In the genomic region with DNA sequence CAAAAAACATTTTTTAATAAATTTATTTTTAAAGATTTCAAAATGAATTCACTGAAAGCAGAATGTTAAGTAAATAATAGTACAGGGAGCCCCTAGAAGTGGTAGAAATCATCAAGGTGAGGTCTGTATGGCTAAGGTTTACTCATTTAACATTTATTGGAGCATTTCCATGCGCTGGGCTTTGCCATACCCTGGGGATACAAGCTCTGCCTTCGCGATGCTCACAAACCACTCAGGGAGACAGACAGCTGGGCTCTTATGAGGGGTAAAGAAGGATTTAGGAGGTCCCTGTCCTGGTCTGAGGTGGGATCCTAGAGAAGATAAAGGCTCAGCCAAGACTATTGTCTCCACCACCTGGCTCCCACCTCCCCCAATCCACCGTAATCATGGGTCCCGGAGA, we compare ENCODE assay signal across 21 cellular contexts. TPM values are rescaled to one million over a fixed set of nuclear protein-coding genes. Genes with fewer than 3 reads are reported as not detected.
"Had no signal": no experiment of that assay in that cellular context is flagged by ENCODE, and none has a peak within 500 bp of the region (broad histone marks: within the 10 kb centered on the region; RNA-seq: fewer than 3 reads in every experiment).

No MANE protein-coding gene starts in this region.

- H3K36me3 ChIP-seq: cardiac muscle cell, transverse colon had no signal

- ATAC-seq: foreskin keratinocyte, lower lobe of right lung had no signal

- H3K27ac Mint-ChIP-seq: activated B cell treated with CpG ODN at 0.5 μM for 24 hours; activated CD4-positive, alpha-beta memory T cell treated with anti-CD3 and anti-CD28 coated beads for 36 hours; activated naive CD8-positive, alpha-beta T cell; activated T-helper 1 cell treated with anti-CD3 and anti-CD28 coated beads, Interleukin-12 subunit alpha, Interleukin-12 subunit beta, Interleukin-2, Interleukin-4 antibody, amounts not matched to agents 30 ng/mL and 10 ng/mL and 1 ng/mL, durations not matched to agents 14 hours and 24 hours and 36 hours; nephron progenitor cell; progenitor cell of endocrine pancreas; stimulated activated naive CD8-positive, alpha-beta T cell treated with anti-CD3 and anti-CD28 coated beads, Interleukin-15, Interleukin-2, amounts not matched to agents 100 ng/mL and 50 ng/mL, for 24 hours; T-helper 2 cell treated with Interferon-gamma antibody and Interleukin-4, amounts not matched to agents 5 μg/mL and 100 μg/mL, for 36 hours had no signal

- H3K9me3 Mint-ChIP-seq: activated B cell treated with CpG ODN at 0.5 μM for 24 hours; activated CD4-positive, alpha-beta memory T cell treated with anti-CD3 and anti-CD28 coated beads for 36 hours; activated T-helper 1 cell treated with anti-CD3 and anti-CD28 coated beads, Interleukin-12 subunit alpha, Interleukin-12 subunit beta, Interleukin-2, Interleukin-4 antibody, amounts not matched to agents 30 ng/mL and 10 ng/mL and 1 ng/mL, durations not matched to agents 14 hours and 24 hours and 36 hours; nephron progenitor cell; stimulated activated naive CD8-positive, alpha-beta T cell treated with anti-CD3 and anti-CD28 coated beads, Interleukin-15, Interleukin-2, amounts not matched to agents 100 ng/mL and 50 ng/mL, for 24 hours; T-helper 2 cell treated with Interferon-gamma antibody and Interleukin-4, amounts not matched to agents 5 μg/mL and 100 μg/mL, for 36 hours had no signal

- FAIRE-seq: islet of Langerhans had no signal

- H3K9me3 ChIP-seq: lower lobe of right lung, transverse colon had no signal

- H3K27me3 ChIP-seq: cardiac muscle cell, foreskin keratinocyte, transverse colon had no signal

- H3K4me3 ChIP-seq: cardiac muscle cell, lower lobe of right lung, transverse colon had no signal

- H3K4me3 Mint-ChIP-seq: activated B cell treated with CpG ODN at 0.5 μM for 24 hours; activated CD4-positive, alpha-beta memory T cell treated with anti-CD3 and anti-CD28 coated beads for 36 hours; activated naive CD8-positive, alpha-beta T cell; activated T-helper 1 cell treated with anti-CD3 and anti-CD28 coated beads, Interleukin-12 subunit alpha, Interleukin-12 subunit beta, Interleukin-2, Interleukin-4 antibody, amounts not matched to agents 30 ng/mL and 10 ng/mL and 1 ng/mL, durations not matched to agents 14 hours and 24 hours and 36 hours; nephron progenitor cell; stimulated activated naive CD8-positive, alpha-beta T cell treated with anti-CD3 and anti-CD28 coated beads, Interleukin-15, Interleukin-2, amounts not matched to agents 100 ng/mL and 50 ng/mL, for 24 hours; T-helper 2 cell treated with Interferon-gamma antibody and Interleukin-4, amounts not matched to agents 5 μg/mL and 100 μg/mL, for 36 hours had no signal

- DNase-seq: activated B cell treated with CpG ODN at 0.5 μM for 24 hours; activated CD4-positive, alpha-beta memory T cell treated with anti-CD3 and anti-CD28 coated beads for 36 hours; activated CD4-positive, alpha-beta T cell treated with anti-CD3 and anti-CD28 coated beads for 4 hours; activated T-cell treated with anti-CD3 and anti-CD28 coated beads for 4 hours; dermis blood vessel endothelial cell; effector memory CD4-positive, alpha-beta T cell; foreskin keratinocyte; glutamatergic neuron; hippocampal formation; lower lobe of right lung; nephron progenitor cell; occipital lobe; stimulated activated CD4-positive, alpha-beta T cell treated with anti-CD3 and anti-CD28 coated beads, Interleukin-2, amount 100 ng/mL, for 48 hours; transverse colon had no signal

- H3K4me1 Mint-ChIP-seq: activated B cell treated with CpG ODN at 0.5 μM for 24 hours had no signal

- H3K27ac ChIP-seq: cardiac muscle cell, foreskin keratinocyte, lower lobe of right lung, transverse colon had no signal

- H3K27me3 Mint-ChIP-seq: progenitor cell of endocrine pancreas had no signal

- H3K36me3 Mint-ChIP-seq: activated CD4-positive, alpha-beta memory T cell treated with anti-CD3 and anti-CD28 coated beads for 36 hours; activated naive CD8-positive, alpha-beta T cell had no signal

RNA-seq across cellular contexts. Expression of a gene that starts 18.6 kb away (rescaled TPM):
- total RNA-seq: activated B cell treated with CpG ODN at 0.5 μM for 24 hours; activated CD4-positive, alpha-beta memory T cell treated with anti-CD3 and anti-CD28 coated beads for 36 hours; activated T-helper 1 cell treated with anti-CD3 and anti-CD28 coated beads, Interleukin-12 subunit alpha, Interleukin-12 subunit beta, Interleukin-2, Interleukin-4 antibody, amounts not matched to agents 30 ng/mL and 10 ng/mL and 1 ng/mL, durations not matched to agents 14 hours and 24 hours and 36 hours had no signal
